8 cellular contexts compared by ENCODE assay signal in genomic region chr19:506404-507285, GRCh38. TPM values are rescaled to one million over a fixed set of nuclear protein-coding genes. Genes with fewer than 3 reads are reported as not detected.
DNase-seq lines count a peak whose midpoint lies in the region; ATAC-seq, FAIRE-seq and TF ChIP-seq lines count a peak whose summit lies in the region.

No MANE protein-coding gene starts in this region.

- H3K27ac Mint-ChIP-seq in activated CD4-positive, alpha-beta T cell treated with anti-CD3 and anti-CD28 coated beads for 36 hours, result peak overlapping the region; percentile 100

- POLR2A ChIA-PET in activated CD4-positive, alpha-beta T cell treated with anti-CD3 and anti-CD28 coated beads for 36 hours (lab: Charles Lee), result interaction anchor here (0.5 to 1.0 kb wide), 4 partner anchors 9 to 437 kb away, joined by 4 to 6 read pairs (median 4); partner anchors contain the start of gene MADCAM1

- H3K36me3 ChIP-seq in BLaER1 treated with 17β-estradiol and CSF1 and Interleukin-3, amounts not matched to agents 10 nM and 100 nM, result peaks cover 0 to 12% (median 9%) of the 10 kb centered on the region in 11 experiments; a peak in 10 of 22 replicates

- peak; percentile 93 for TF ChIP-seq CTCF in choroid plexus epithelial cell (conservative IDR thresholded peaks at IDR 0.05; ENCODE audit: low read depth, low read length)

- H3K9me3 ChIP-seq in BLaER1 treated with 17β-estradiol and CSF1 and Interleukin-3, amounts not matched to agents 10 nM and 100 nM (replicated peaks in 1 of 11), result peaks cover 0 to 20% (median 3%) of the 10 kb centered on the region in 11 experiments; a peak in 11 of 22 replicates

- H4K20me1 ChIP-seq in BLaER1 treated with 17β-estradiol and CSF1 and Interleukin-3, amounts not matched to agents 10 nM and 100 nM, result peaks cover 0 to 31% (median 9%) of the 10 kb centered on the region in 11 experiments; a peak in 14 of 22 replicates

- H3K4me2 ChIP-seq in BLaER1 treated with 17β-estradiol and CSF1 and Interleukin-3, amounts not matched to agents 10 nM and 100 nM, result peak overlapping the region; percentile 74 to 100 (median 90)

- H3K9me3 Mint-ChIP-seq in activated CD4-positive, alpha-beta T cell treated with anti-CD3 and anti-CD28 coated beads for 36 hours (ENCODE audit: low read depth), result no peaks in the 10 kb centered on the region

- DNase-seq in GM19239 (ENCODE audit: insufficient read length, low spot score) (peak; percentile 98), NCI-H510A treated with DMSO at 0.1 percent for 48 hours (lab: John Stamatoyannopoulos, UW) (peak; percentile 95), choroid plexus epithelial cell (ENCODE audit: low read depth) (peak; percentile 100), kidney glomerular epithelial cell (lab: John Stamatoyannopoulos, UW) (peak; percentile 91)
- peak; percentile 97 for DNase-seq in activated CD4-positive, alpha-beta T cell treated with anti-CD3 and anti-CD28 coated beads for 36 hours
- DNase-seq in stimulated activated CD4-positive, alpha-beta T cell treated with anti-CD3 and anti-CD28 coated beads, Interleukin-1b, Interleukin-23, amount 100 ng/mL, for 1 hour (ENCODE audit: low read depth in 2 of 2), result peak; percentile 71 to 84

- intact Hi-C loops in activated CD4-positive, alpha-beta T cell treated with anti-CD3 and anti-CD28 coated beads for 36 hours (cut with DNase I, micrococcal nuclease), result loop anchor here (1.0 to 2.0 kb wide), 9 partner anchors 17 to 291 kb away; partner anchors contain the start of genes CDC34 (in 2 of the 2), BSG (in 1 of the 2), MIER2 (in 1 of the 2) and PTBP1 (in 1 of the 2)

- no peaks in the 10 kb centered on the region for H3K27me3 Mint-ChIP-seq in activated CD4-positive, alpha-beta T cell treated with anti-CD3 and anti-CD28 coated beads for 36 hours

- H3K4me1 Mint-ChIP-seq in activated CD4-positive, alpha-beta T cell treated with anti-CD3 and anti-CD28 coated beads for 36 hours, result peaks cover 41% of the 10 kb centered on the region

- peak; percentile 60 for ATAC-seq in HG03442 (IDR thresholded peaks at IDR 0.05; ENCODE audit: unreplicated experiment)
- ATAC-seq in activated CD4-positive, alpha-beta T cell treated with anti-CD3 and anti-CD28 coated beads for 36 hours, result peak; percentile 72

- peak overlapping the region; percentile 95 for H3K4me3 Mint-ChIP-seq in activated CD4-positive, alpha-beta T cell treated with anti-CD3 and anti-CD28 coated beads for 36 hours

- peak overlapping the region; percentile 84 to 97 (median 92) for H3K4me3 ChIP-seq in BLaER1 treated with 17β-estradiol and CSF1 and Interleukin-3, amounts not matched to agents 10 nM and 100 nM
- peak overlapping the region; percentile 95 for H3K4me3 ChIP-seq in choroid plexus epithelial cell (ENCODE audit: low read depth, low read length)

- no peaks in the 10 kb centered on the region for H3K27me3 ChIP-seq in BLaER1 treated with 17β-estradiol and CSF1 and Interleukin-3, amounts not matched to agents 10 nM and 100 nM

- CTCF ChIA-PET in activated CD4-positive, alpha-beta T cell treated with anti-CD3 and anti-CD28 coated beads for 36 hours (lab: Charles Lee), result interaction anchor here (0.6 to 1.8 kb wide), 12 partner anchors 11 to 163 kb away, joined by 3 to 18 read pairs (median 5); partner anchors contain the start of genes C2CD4C, CDC34 and MADCAM1

- H3K36me3 Mint-ChIP-seq in activated CD4-positive, alpha-beta T cell treated with anti-CD3 and anti-CD28 coated beads for 36 hours (ENCODE audit: low read depth), result peaks cover 6% of the 10 kb centered on the region

- peak overlapping the region; percentile 90 to 99 (median 95) for H3K9ac ChIP-seq in BLaER1 treated with 17β-estradiol and CSF1 and Interleukin-3, amounts not matched to agents 10 nM and 100 nM

- peak; percentile 96 for FAIRE-seq in GM19239 (lab: Jason Lieb, UNC)

- H3K27ac ChIP-seq in BLaER1 treated with 17β-estradiol and CSF1 and Interleukin-3, amounts not matched to agents 10 nM and 100 nM, result peak overlapping the region; percentile 91 to 98 (median 93)

- H3K4me1 ChIP-seq in BLaER1 treated with 17β-estradiol and CSF1 and Interleukin-3, amounts not matched to agents 10 nM and 100 nM, result peaks cover 54 to 83% (median 67%) of the 10 kb centered on the region in 10 experiments

RNA-seq across cellular contexts. Expression of gene TPGS1, which starts 0.7 kb away (rescaled TPM):
- total RNA-seq in activated CD4-positive, alpha-beta T cell treated with anti-CD3 and anti-CD28 coated beads for 36 hours, result 1 to 10 TPM; 6.4 to 8.4 TPM

RNA-seq across cellular contexts. Expression of gene MADCAM1, which starts 10.4 kb away (rescaled TPM):
- under 1 TPM in 1 of 2 experiments, not detected in 1; 0.14 TPM for total RNA-seq in activated CD4-positive, alpha-beta T cell treated with anti-CD3 and anti-CD28 coated beads for 36 hours

RNA-seq across cellular contexts. Expression of gene CDC34, which starts 24.9 kb away (rescaled TPM):
- 10 to 100 TPM; 36.7 to 41.5 TPM for total RNA-seq in activated CD4-positive, alpha-beta T cell treated with anti-CD3 and anti-CD28 coated beads for 36 hours

RNA-seq across cellular contexts. Expression of gene GZMM, which starts 37.2 kb away (rescaled TPM):
- 10 to 100 TPM; 22.5 to 25.3 TPM for total RNA-seq in activated CD4-positive, alpha-beta T cell treated with anti-CD3 and anti-CD28 coated beads for 36 hours

RNA-seq across cellular contexts. Expression of gene SHC2, which starts 45.8 kb away (rescaled TPM):
- total RNA-seq in activated CD4-positive, alpha-beta T cell treated with anti-CD3 and anti-CD28 coated beads for 36 hours, result under 1 TPM in 1 of 2 experiments, not detected in 1; 0.21 TPM

Comparison
In these comparisons a context has a peak if more than half of its experiments do, and no peak if none do; other contexts are left out.
1. Peak in every context shown above with its lines: DNase-seq, ATAC-seq, H3K4me3 ChIP-seq and H3K27ac ChIP-seq.